Comparison of ENCODE assay signal across 7 cellular contexts in the genomic region with DNA sequence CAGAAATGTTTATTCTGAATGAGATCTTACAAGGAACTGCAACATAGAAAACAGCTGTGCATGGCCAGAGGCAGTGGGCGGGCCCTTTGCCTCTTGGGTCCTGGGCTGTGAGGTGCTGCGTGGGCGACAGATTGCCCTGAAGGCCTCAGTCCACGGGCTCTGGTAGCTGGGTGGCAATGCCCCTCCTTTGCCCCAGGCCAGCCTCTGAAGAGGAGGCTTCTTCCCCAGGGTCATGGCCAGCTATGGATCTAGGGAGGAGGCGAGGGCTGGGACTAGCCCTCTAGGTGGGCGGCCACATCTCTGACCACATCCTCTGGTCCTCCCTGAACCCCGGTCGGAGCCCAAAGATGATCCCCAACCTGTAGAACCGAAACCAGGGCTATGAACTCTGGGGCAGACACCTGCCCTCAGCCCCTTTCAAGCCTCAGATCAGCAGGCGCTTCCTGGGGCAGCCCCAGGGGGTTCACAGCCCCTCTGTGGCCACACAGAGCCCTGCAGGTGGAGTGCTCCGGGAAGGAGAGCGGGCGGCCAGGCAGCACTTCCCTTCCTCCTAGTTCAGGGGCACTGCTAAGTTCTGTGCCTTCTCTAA. TPM values are rescaled to one million over a fixed set of nuclear protein-coding genes. Genes with fewer than 3 reads are reported as not detected.
A peak's percentile ranks its signal among the peaks of the same experiment; 100 is the strongest.
DNase-seq lines count a peak whose midpoint lies in the region; ATAC-seq and TF ChIP-seq lines count a peak whose summit lies in the region.

No MANE protein-coding gene starts in this region.

- H3K4me3 ChIP-seq in H7 (ENCODE audit: insufficient read depth, low read depth, low read length) (no peak overlapping the region), coronary artery (no peak overlapping the region)

- DNase-seq in H7 (peak; percentile 90), NCI-H226 (peak; percentile 39), coronary artery (ENCODE audit: low spot score) (no peak), NCI-H345 treated with DMSO at 0.1 percent for 48 hours (lab: John Stamatoyannopoulos, UW; ENCODE audit: unreplicated experiment) (no peak), substantia nigra (lab: John Stamatoyannopoulos, UW) (no peak)
- peak; percentile 48 for DNase-seq in stimulated activated CD8-positive, alpha-beta memory T cell treated with anti-CD3 and anti-CD28 coated beads, Interleukin-4, amount 100 ng/mL, for 24 hours (ENCODE audit: low read depth)

- H3K27me3 ChIP-seq in H7 (ENCODE audit: control insufficient read depth, insufficient read depth, low read length): no peaks in the 10 kb centered on the region

- peak; percentile 61 for ATAC-seq in GM18867 (IDR thresholded peaks at IDR 0.05; ENCODE audit: unreplicated experiment)

- TF ChIP-seq CTCF in coronary artery (IDR thresholded peaks at IDR 0.05): no peak

- H3K27ac ChIP-seq in coronary artery (peak overlapping the region; percentile 25 to 91), substantia nigra (ENCODE audit: low read depth, low read length, poor library complexity, severe bottlenecking) (no peak overlapping the region)

- no peaks in the 10 kb centered on the region; the same call in 1 of the 2 replicates for H3K36me3 ChIP-seq in H7 (replicated peaks; ENCODE audit: control insufficient read depth, insufficient read depth, low read length)

RNA-seq across cellular contexts. Expression of a gene that starts 6.6 kb away (rescaled TPM):
- 2.3 and 2.6 TPM in 2 replicates for total RNA-seq in H7 (2014; rRNA removed; shearing (Covaris generic))

RNA-seq across cellular contexts. Expression of a gene that starts 27.3 kb away (rescaled TPM):
- total RNA-seq in H7 (2014; rRNA removed; shearing (Covaris generic)): 23.7 and 30.2 TPM in 2 replicates

RNA-seq across cellular contexts. Expression of a gene that starts 40.7 kb away (rescaled TPM):
- total RNA-seq in H7 (2014; rRNA removed; shearing (Covaris generic)): 31.7 and 40.0 TPM in 2 replicates

RNA-seq across cellular contexts. Expression of a gene that starts 48.1 kb away (rescaled TPM):
- 24.5 and 29.7 TPM in 2 replicates for total RNA-seq in H7 (2014; rRNA removed; shearing (Covaris generic))

Comparison
In these comparisons a context has a peak if more than half of its experiments do, and no peak if none do; other contexts are left out.
1. DNase-seq: peak in H7 (single experiment), NCI-H226 (single experiment) and stimulated activated CD8-positive, alpha-beta memory T cell treated with anti-CD3 and anti-CD28 coated beads, Interleukin-4, amount 100 ng/mL, for 24 hours (single experiment); none in coronary artery (single experiment), NCI-H345 treated with DMSO at 0.1 percent for 48 hours (single experiment) and substantia nigra (0 of 49).